In the genomic region with DNA sequence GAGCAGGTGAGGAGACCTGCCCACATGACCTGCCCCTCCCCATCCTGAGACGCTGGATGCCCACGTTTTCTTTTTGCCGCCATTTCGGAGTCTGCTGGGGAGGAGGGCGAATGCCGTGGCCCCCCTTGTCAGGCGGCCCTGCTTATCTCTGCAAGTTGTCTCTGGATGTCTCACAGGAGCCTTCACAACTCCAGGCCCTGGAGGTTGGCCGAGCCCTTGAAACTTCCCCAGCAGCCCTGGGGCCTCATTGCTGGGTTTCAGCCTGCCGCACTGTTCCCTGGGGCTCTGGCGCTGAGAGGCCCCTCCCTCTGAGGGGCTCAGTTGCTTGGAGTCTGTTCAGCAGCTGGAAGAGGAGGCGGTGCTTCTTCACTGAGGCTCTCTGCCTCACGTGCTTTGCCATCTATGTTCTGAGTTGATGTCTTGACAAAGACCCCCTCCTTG, we compare ENCODE assay signal across 1 cellular context.
TF ChIP-seq lines count a peak whose summit lies in the region.

No MANE protein-coding gene starts in this region.

TF ChIP-seq in HepG2, 621 proteins besides CTCF, POLR2A, EP300 and RAD21:
- no peak for TF ChIP-seq CEBPZ (IDR thresholded peaks at IDR 0.05; ENCODE audit: low read length)
- no peak for TF ChIP-seq NBN (conservative IDR thresholded peaks at IDR 0.05)
- TF ChIP-seq NFE2L1 (CRISPR knock-in tag; IDR thresholded peaks at IDR 0.05; ENCODE audit: borderline replicate concordance), result no peak
- TF ChIP-seq MAZ (IDR thresholded peaks at IDR 0.05; ENCODE audit: borderline replicate concordance, low read depth, low read length), result no peak
- TF ChIP-seq MAZ (CRISPR knock-in tag; IDR thresholded peaks at IDR 0.05; ENCODE audit: low read depth), result no peak
